In the genomic region with DNA sequence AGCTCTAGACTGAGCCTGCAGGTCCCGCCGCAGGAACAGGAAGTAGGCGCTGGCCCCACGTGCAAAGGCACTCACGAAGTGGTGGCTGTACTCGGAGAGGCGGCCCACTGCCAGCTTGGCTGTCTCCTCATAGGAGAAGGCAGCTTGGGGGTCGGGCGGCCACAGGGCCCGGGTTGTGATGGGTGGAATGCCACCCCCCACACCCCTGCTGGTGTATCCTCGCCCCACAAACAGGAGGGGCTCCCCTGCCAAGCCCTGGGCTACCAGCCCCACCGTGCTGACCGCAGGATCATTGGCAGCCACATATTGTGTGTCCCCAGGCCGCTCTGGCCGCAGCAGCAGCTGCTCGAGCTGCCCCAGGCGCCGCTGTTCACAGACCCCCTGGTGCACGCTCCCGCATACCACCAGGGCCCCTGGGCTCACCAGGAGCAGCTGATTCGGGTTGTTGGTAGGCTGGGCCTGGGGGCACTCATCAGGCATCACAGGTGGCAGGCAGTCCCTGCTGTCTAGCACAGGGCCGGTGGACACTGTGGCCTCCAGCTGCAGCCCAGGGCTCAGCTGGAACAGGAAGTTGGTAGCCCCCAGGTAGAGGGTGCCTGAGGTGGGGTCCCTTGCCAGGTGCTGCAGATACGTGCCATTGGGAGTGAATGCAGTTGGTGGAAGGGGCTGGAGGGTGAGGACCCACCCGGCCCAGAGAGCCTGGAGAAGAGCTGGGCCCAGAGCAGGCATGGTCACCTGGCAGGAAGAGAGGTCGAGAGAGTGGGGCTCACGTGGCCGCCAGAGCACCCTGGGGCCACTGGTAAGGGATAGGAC, we compare ENCODE assay signal across 1 cellular context.
A peak's percentile ranks its signal among the peaks of the same experiment; 100 is the strongest.
TF ChIP-seq lines count a peak whose summit lies in the region.

No MANE protein-coding gene starts in this region.

TF ChIP-seq in HEK293, 187 proteins besides CTCF, POLR2A, EP300 and RAD21 (continued from another document):
- TF ChIP-seq, protein P1, sequence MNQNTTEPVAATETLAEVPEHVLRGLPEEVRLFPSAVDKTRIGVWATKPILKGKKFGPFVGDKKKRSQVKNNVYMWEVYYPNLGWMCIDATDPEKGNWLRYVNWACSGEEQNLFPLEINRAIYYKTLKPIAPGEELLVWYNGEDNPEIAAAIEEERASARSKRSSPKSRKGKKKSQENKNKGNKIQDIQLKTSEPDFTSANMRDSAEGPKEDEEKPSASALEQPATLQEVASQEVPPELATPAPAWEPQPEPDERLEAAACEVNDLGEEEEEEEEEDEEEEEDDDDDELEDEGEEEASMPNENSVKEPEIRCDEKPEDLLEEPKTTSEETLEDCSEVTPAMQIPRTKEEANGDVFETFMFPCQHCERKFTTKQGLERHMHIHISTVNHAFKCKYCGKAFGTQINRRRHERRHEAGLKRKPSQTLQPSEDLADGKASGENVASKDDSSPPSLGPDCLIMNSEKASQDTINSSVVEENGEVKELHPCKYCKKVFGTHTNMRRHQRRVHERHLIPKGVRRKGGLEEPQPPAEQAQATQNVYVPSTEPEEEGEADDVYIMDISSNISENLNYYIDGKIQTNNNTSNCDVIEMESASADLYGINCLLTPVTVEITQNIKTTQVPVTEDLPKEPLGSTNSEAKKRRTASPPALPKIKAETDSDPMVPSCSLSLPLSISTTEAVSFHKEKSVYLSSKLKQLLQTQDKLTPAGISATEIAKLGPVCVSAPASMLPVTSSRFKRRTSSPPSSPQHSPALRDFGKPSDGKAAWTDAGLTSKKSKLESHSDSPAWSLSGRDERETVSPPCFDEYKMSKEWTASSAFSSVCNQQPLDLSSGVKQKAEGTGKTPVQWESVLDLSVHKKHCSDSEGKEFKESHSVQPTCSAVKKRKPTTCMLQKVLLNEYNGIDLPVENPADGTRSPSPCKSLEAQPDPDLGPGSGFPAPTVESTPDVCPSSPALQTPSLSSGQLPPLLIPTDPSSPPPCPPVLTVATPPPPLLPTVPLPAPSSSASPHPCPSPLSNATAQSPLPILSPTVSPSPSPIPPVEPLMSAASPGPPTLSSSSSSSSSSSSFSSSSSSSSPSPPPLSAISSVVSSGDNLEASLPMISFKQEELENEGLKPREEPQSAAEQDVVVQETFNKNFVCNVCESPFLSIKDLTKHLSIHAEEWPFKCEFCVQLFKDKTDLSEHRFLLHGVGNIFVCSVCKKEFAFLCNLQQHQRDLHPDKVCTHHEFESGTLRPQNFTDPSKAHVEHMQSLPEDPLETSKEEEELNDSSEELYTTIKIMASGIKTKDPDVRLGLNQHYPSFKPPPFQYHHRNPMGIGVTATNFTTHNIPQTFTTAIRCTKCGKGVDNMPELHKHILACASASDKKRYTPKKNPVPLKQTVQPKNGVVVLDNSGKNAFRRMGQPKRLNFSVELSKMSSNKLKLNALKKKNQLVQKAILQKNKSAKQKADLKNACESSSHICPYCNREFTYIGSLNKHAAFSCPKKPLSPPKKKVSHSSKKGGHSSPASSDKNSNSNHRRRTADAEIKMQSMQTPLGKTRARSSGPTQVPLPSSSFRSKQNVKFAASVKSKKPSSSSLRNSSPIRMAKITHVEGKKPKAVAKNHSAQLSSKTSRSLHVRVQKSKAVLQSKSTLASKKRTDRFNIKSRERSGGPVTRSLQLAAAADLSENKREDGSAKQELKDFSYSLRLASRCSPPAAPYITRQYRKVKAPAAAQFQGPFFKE (tag by site-specific recombination; IDR thresholded peaks at IDR 0.05; ENCODE audit: borderline replicate concordance), result no peak
- 0 out of 2 replicates have a peak, but pooled peaks have one; percentile 13 for TF ChIP-seq GLIS2 (tag by site-specific recombination; IDR thresholded peaks at IDR 0.05)
- TF ChIP-seq, protein P2, sequence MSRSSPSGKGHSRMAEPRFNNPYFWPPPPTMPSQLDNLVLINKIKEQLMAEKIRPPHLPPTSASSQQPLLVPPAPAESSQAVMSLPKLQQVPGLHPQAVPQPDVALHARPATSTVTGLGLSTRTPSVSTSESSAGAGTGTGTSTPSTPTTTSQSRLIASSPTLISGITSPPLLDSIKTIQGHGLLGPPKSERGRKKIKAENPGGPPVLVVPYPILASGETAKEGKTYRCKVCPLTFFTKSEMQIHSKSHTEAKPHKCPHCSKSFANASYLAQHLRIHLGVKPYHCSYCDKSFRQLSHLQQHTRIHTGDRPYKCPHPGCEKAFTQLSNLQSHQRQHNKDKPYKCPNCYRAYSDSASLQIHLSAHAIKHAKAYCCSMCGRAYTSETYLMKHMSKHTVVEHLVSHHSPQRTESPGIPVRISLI (tag by site-specific recombination; IDR thresholded peaks at IDR 0.05), result no peak
